Comparison of ENCODE assay signal across 22 cellular contexts in genomic region chr5:86137297-86137696, GRCh38.
"Had no signal": no experiment of that assay in that cellular context is flagged by ENCODE, and none has a peak within 500 bp of the region (broad histone marks: within the 10 kb centered on the region; RNA-seq: fewer than 3 reads in every experiment).

No MANE protein-coding gene starts in this region.

- ATAC-seq: left ventricle myocardium superior; lower lobe of right lung; naive thymus-derived CD8-positive, alpha-beta T cell; stimulated activated memory B cell treated with anti-CD40 and anti-IgM and Interleukin-4, amounts not matched to agents 10 μg/mL and 1 μg/mL and 100 μg/mL, for 72 hours; stimulated activated naive CD8-positive, alpha-beta T cell treated with anti-CD3 and anti-CD28 coated beads, Interleukin-15, Interleukin-2, amounts not matched to agents 100 U/mL and 50 U/mL, for 24 hours had no signal

- H3K9me3 ChIP-seq: esophagus squamous epithelium, lower lobe of right lung, prostate gland, right atrium auricular region, sigmoid colon, spleen, testis, tibial artery had no signal

- FAIRE-seq: keratinocyte had no signal

- H3K4me3 ChIP-seq: coronary artery, esophagus squamous epithelium, lower lobe of right lung, prostate gland, right atrium auricular region, sigmoid colon, spleen, testis, tibial artery had no signal

- H3K27me3 ChIP-seq: esophagus squamous epithelium, right atrium auricular region, sigmoid colon, spleen, testis, tibial artery had no signal

- H3K27ac ChIP-seq: coronary artery, esophagus squamous epithelium, lower lobe of right lung, prostate gland, right atrium auricular region, sigmoid colon, spleen, testis, tibial artery had no signal

- H3K36me3 ChIP-seq: esophagus squamous epithelium, lower lobe of right lung, prostate gland, right atrium auricular region, sigmoid colon, spleen, tibial artery had no signal

- H3K4me1 ChIP-seq: esophagus squamous epithelium, lower lobe of right lung, prostate gland, right atrium auricular region, spleen, testis, tibial artery had no signal

- DNase-seq: dermis blood vessel endothelial cell; effector memory CD4-positive, alpha-beta T cell; erythroblast; esophagus squamous epithelium; hypothalamus; left ventricle myocardium superior; lower lobe of right lung; naive thymus-derived CD8-positive, alpha-beta T cell; nephron progenitor cell; nucleus accumbens; sigmoid colon; spleen; stimulated activated CD4-positive, alpha-beta T cell treated with anti-CD3 and anti-CD28 coated beads, Interleukin-4, amount 100 ng/mL, for 4 hours; stimulated activated naive CD8-positive, alpha-beta T cell treated with anti-CD3 and anti-CD28 coated beads, Interleukin-15, Interleukin-2, amounts not matched to agents 100 U/mL and 50 U/mL, for 24 hours; substantia nigra; testis; tibial artery had no signal
